In genomic region chr10:17742918-17743317, GRCh38 we compare ENCODE assay signal across 1 cellular context.
TF ChIP-seq lines count a peak whose summit lies in the region.

No MANE protein-coding gene starts in this region.

TF ChIP-seq in WTC11, 78 proteins besides CTCF, POLR2A, EP300 and RAD21 (continued from another document):
- TF ChIP-seq ZNF281 (CRISPR knock-in tag; IDR thresholded peaks at IDR 0.05) (no peak), MYBL2 (CRISPR knock-in tag; IDR thresholded peaks at IDR 0.05) (no peak), E2F4 (CRISPR knock-in tag; IDR thresholded peaks at IDR 0.05; ENCODE audit: borderline replicate concordance, low read depth) (no peak), TEAD1 (CRISPR knock-in tag; IDR thresholded peaks at IDR 0.05) (no peak), ZNF263 (CRISPR knock-in tag; IDR thresholded peaks at IDR 0.05; ENCODE audit: low read depth) (no peak), USF1 (CRISPR knock-in tag; IDR thresholded peaks at IDR 0.05) (no peak), E2F1 (CRISPR knock-in tag; IDR thresholded peaks at IDR 0.05) (no peak), FOXJ3 (CRISPR knock-in tag; IDR thresholded peaks at IDR 0.05; ENCODE audit: borderline replicate concordance) (no peak)
